ENCODE assay signal across 2 cellular contexts in genomic region chr15:40458495-40459371, GRCh38.
TF ChIP-seq lines count a peak whose summit lies in the region.

No MANE protein-coding gene starts in this region.

TF ChIP-seq in IMR-90, 13 proteins besides CTCF, POLR2A, EP300 and RAD21:
- no peak for TF ChIP-seq CEBPB (IDR thresholded peaks at IDR 0.05; ENCODE audit: low read depth, low read length)
- no peak for TF ChIP-seq ELK1 (IDR thresholded peaks at IDR 0.05; ENCODE audit: borderline replicate concordance, low read depth, low read length)
- no peak for TF ChIP-seq USF2 (IDR thresholded peaks at IDR 0.05; ENCODE audit: low read depth, low read length)
- TF ChIP-seq RFX5 (IDR thresholded peaks at IDR 0.05; ENCODE audit: low read depth, low read length) = no peak
- TF ChIP-seq NFE2L2 (IDR thresholded peaks at IDR 0.05; ENCODE audit: low read depth, low read length) = no peak
- TF ChIP-seq FOS (IDR thresholded peaks at IDR 0.05; ENCODE audit: low read depth, low read length) = no peak
- TF ChIP-seq RCOR1 (IDR thresholded peaks at IDR 0.05; ENCODE audit: insufficient replicate concordance, low read length) = no peak
- no peak for TF ChIP-seq SMC3 (IDR thresholded peaks at IDR 0.05; ENCODE audit: low read depth, low read length)
- TF ChIP-seq MAFK (IDR thresholded peaks at IDR 0.05; ENCODE audit: low read depth, low read length) = no peak
- no peak for TF ChIP-seq BHLHE40 (IDR thresholded peaks at IDR 0.05; ENCODE audit: low read depth, low read length)
- TF ChIP-seq MXI1 (IDR thresholded peaks at IDR 0.05; ENCODE audit: borderline replicate concordance, low read depth, low read length) = no peak
TF ChIP-seq in IMR-90: peak in this region for 0.

TF ChIP-seq in endothelial cell of umbilical vein, 7 proteins besides CTCF, POLR2A, EP300 and RAD21:
- TF ChIP-seq MYC (IDR thresholded peaks at IDR 0.05; ENCODE audit: low read depth, low read length) (no peak), EZH2 (IDR thresholded peaks at IDR 0.05; ENCODE audit: borderline replicate concordance, low read depth, low read length, severe bottlenecking) (no peak), JUN (IDR thresholded peaks at IDR 0.05; ENCODE audit: borderline replicate concordance, insufficient read depth, insufficient read length, low read depth) (no peak), GATA2 (IDR thresholded peaks at IDR 0.05; ENCODE audit: insufficient read depth, insufficient read length, low read depth, low read length) (no peak), POLR2AphosphoS5 (IDR thresholded peaks at IDR 0.05; ENCODE audit: insufficient read depth, low read depth, low read length) (no peak), MAX (IDR thresholded peaks at IDR 0.05; ENCODE audit: insufficient read depth, insufficient read length) (no peak), FOS (IDR thresholded peaks at IDR 0.05; ENCODE audit: borderline replicate concordance, insufficient read depth, low read length) (no peak)
